Comparison of ENCODE assay signal across 19 cellular contexts in genomic region chr11:71338806-71339177, GRCh38.
"Had no signal": no experiment of that assay in that cellular context is flagged by ENCODE, and none has a peak within 500 bp of the region (broad histone marks: within the 10 kb centered on the region; RNA-seq: fewer than 3 reads in every experiment).

No MANE protein-coding gene starts in this region.

- ATAC-seq: activated CD8-positive, alpha-beta memory T cell treated with anti-CD3 and anti-CD28 coated beads, Interleukin-2, amount 10 ng/mL, durations not matched to agents 7 days and 5 days; gastrocnemius medialis; heart left ventricle; left colon had no signal

- H3K4me3 ChIP-seq: adrenal gland, gastrocnemius medialis, lung, transverse colon had no signal

- DNase-seq: activated CD4-positive, alpha-beta memory T cell treated with anti-CD3 and anti-CD28 coated beads for 36 hours; activated CD8-positive, alpha-beta memory T cell treated with anti-CD3 and anti-CD28 coated beads, Interleukin-2, amount 10 ng/mL, durations not matched to agents 7 days and 5 days; activated naive CD4-positive, alpha-beta T cell treated with anti-CD3 and anti-CD28 coated beads, Interleukin-2, amount 10 ng/mL, durations not matched to agents 7 days and 5 days; activated T-cell treated with anti-CD3 and anti-CD28 coated beads, Interleukin-2, amount 50 U/mL, for 1 hour; adrenal gland; effector CD8-positive, alpha-beta T cell; gastrocnemius medialis; heart left ventricle; left colon; naive B cell; stimulated activated CD4-positive, alpha-beta T cell treated with anti-CD3 and anti-CD28 coated beads, Interleukin-4, amount 100 ng/mL, for 24 hours; stimulated activated naive CD4-positive, alpha-beta T cell; substantia nigra; T-helper 1 cell; T1000; transverse colon had no signal

- H3K4me1 ChIP-seq: adrenal gland, gastrocnemius medialis, heart left ventricle had no signal

- H3K36me3 ChIP-seq: adrenal gland, gastrocnemius medialis, heart left ventricle, neutrophil, transverse colon had no signal

- H3K27ac ChIP-seq: adrenal gland, gastrocnemius medialis, heart left ventricle, neutrophil, VCaP had no signal

- H3K27me3 ChIP-seq: adrenal gland, transverse colon had no signal

- H3K9me3 ChIP-seq: adrenal gland, gastrocnemius medialis, neutrophil, transverse colon had no signal
